ENCODE assay signal across 11 cellular contexts in the genomic region with DNA sequence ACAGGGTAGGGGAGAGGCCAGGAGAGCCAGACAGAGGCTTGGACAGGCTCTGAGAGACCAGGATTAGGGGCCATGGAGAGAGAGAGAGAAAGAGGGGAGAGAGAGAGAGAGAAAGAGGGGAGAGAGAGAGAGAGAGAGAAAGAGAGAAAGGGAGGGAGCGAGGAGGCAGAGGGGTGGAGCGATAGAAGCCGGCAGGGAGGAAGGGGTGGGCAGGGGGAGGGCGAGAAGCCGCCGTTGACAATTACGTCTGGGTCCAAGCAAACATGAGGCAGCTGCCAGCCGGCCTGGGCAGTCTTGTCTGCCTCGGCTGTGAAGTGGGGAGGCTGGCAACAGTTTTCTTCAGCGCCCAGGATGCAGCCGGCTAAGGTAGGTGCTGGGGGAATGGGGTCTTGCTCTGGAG. TPM values are rescaled to one million over a fixed set of nuclear protein-coding genes. Genes with fewer than 3 reads are reported as not detected.
DNase-seq lines count a peak whose midpoint lies in the region; ATAC-seq and TF ChIP-seq lines count a peak whose summit lies in the region.
"Had no signal": no experiment of that assay in that cellular context is flagged by ENCODE, and none has a peak within 500 bp of the region (broad histone marks: within the 10 kb centered on the region; RNA-seq: fewer than 3 reads in every experiment).

A gene (plus strand): TSS at position 260 of the 400 bp plus-strand sequence. CDS start 92 bp downstream, at position 352.

- peaks cover 76% of the 10 kb centered on the region for H3K27me3 ChIP-seq in left ventricle myocardium inferior (ENCODE audit: low read depth)
- H3K27me3 ChIP-seq in kidney epithelial cell (ENCODE audit: control insufficient read depth, insufficient read depth, low read length): peaks cover 21% of the 10 kb centered on the region
- H3K27me3 ChIP-seq in vagina: no peaks in the 10 kb centered on the region
- 0 out of 2 replicates have a peak, but pooled peaks cover 4% of the 10 kb centered on the region for H3K27me3 ChIP-seq in SJCRH30
- H3K27me3 ChIP-seq: BE2C had no signal

- H3K4me3 ChIP-seq in left ventricle myocardium inferior: peak within 1 kb of the TSS; percentile 39
- peak within 1 kb of the TSS; percentile 5 for H3K4me3 ChIP-seq in kidney epithelial cell (ENCODE audit: low read depth, low read length)
- peak within 1 kb of the TSS; percentile 40 for H3K4me3 ChIP-seq in vagina
- H3K4me3 ChIP-seq in SJCRH30: no peak within 1 kb of the TSS

- H3K27ac Mint-ChIP-seq in WTC11: no peak within 1 kb of the TSS
- H3K27ac Mint-ChIP-seq: stimulated activated memory B cell treated with anti-CD40 and anti-IgM and Interleukin-4, amounts not matched to agents 10 μg/mL and 1 μg/mL and 100 μg/mL, for 72 hours had no signal

- intact Hi-C loops in left ventricle myocardium inferior (cut with micrococcal nuclease) (no loop called here), cardiac septum (cut with DNase I) (no loop called here), vagina (cut with DNase I) (no loop called here)

- H3K27ac ChIP-seq in left ventricle myocardium inferior (replicated peaks) (no peak within 1 kb of the TSS), vagina (peak within 1 kb of the TSS; percentile 17), SJCRH30 (no peak within 1 kb of the TSS)

- peaks cover 11% of the 10 kb centered on the region for H3K4me1 Mint-ChIP-seq in WTC11

- H3K9me3 Mint-ChIP-seq in WTC11: peaks cover 3% of the 10 kb centered on the region; the same call in 1 of the 2 replicates

- peak within 1 kb of the TSS; percentile 48 for H3K4me3 Mint-ChIP-seq in WTC11
- H3K4me3 Mint-ChIP-seq: stimulated activated memory B cell treated with anti-CD40 and anti-IgM and Interleukin-4, amounts not matched to agents 10 μg/mL and 1 μg/mL and 100 μg/mL, for 72 hours had no signal

- TF ChIP-seq CTCF in left ventricle myocardium inferior (IDR thresholded peaks at IDR 0.05; ENCODE audit: borderline replicate concordance) (no peak), WTC11 (IDR thresholded peaks at IDR 0.05) (no peak), kidney epithelial cell (IDR thresholded peaks at IDR 0.05; ENCODE audit: insufficient read depth, low read length, poor library complexity, severe bottlenecking) (no peak), vagina (IDR thresholded peaks at IDR 0.05) (no peak)

- H3K36me3 Mint-ChIP-seq in WTC11: peaks cover 4% of the 10 kb centered on the region; the same call in 1 of the 2 replicates
- H3K36me3 Mint-ChIP-seq: stimulated activated memory B cell treated with anti-CD40 and anti-IgM and Interleukin-4, amounts not matched to agents 10 μg/mL and 1 μg/mL and 100 μg/mL, for 72 hours had no signal

- H3K4me1 ChIP-seq in left ventricle myocardium inferior (no peaks in the 10 kb centered on the region), vagina (peaks cover 7% of the 10 kb centered on the region), SJCRH30 (no peaks in the 10 kb centered on the region)
- H3K4me1 ChIP-seq: BE2C had no signal

- POLR2A ChIA-PET in WTC11 (lab: Charles Lee): interaction anchor here (1.0 kb wide), 1 partner anchor 19 kb away, joined by 3 read pairs; no protein-coding TSS in a partner anchor

- no peak for DNase-seq in left ventricle myocardium inferior
- DNase-seq in cardiac septum (ENCODE audit: low spot score): no peak
- DNase-seq in WTC11 (ENCODE audit: low spot score): peak; percentile 33
- no peak for DNase-seq in kidney epithelial cell (ENCODE audit: low read depth)
- no peak for DNase-seq in vagina (ENCODE audit: extremely low spot score in 2 of 2)
- no peak for DNase-seq in activated naive CD4-positive, alpha-beta T cell (lab: John Stamatoyannopoulos, UW)
- DNase-seq in hepatic stellate cell (ENCODE audit: low spot score): no peak
- no peak for DNase-seq in SJCRH30
- DNase-seq: BE2C; central memory CD4-positive, alpha-beta T cell had no signal

- ATAC-seq in WTC11: peak; percentile 68
- ATAC-seq: stimulated activated memory B cell treated with anti-CD40 and anti-IgM and Interleukin-4, amounts not matched to agents 10 μg/mL and 1 μg/mL and 100 μg/mL, for 72 hours had no signal

- H3K36me3 ChIP-seq in left ventricle myocardium inferior: no peaks in the 10 kb centered on the region
- H3K36me3 ChIP-seq in kidney epithelial cell (ENCODE audit: control insufficient read depth, insufficient read depth, low read length): no peaks in the 10 kb centered on the region
- H3K36me3 ChIP-seq in vagina: no peaks in the 10 kb centered on the region
- H3K36me3 ChIP-seq in SJCRH30: no peaks in the 10 kb centered on the region
- H3K36me3 ChIP-seq: BE2C had no signal

- CTCF ChIA-PET in WTC11 (lab: Charles Lee): interaction anchor here (0.5 to 4.5 kb wide), 4 partner anchors 8 to 294 kb away, joined by 3 to 49 read pairs (median 4); no protein-coding TSS in a partner anchor

- H3K9me3 ChIP-seq in left ventricle myocardium inferior (replicated peaks) (peaks cover 4% of the 10 kb centered on the region), vagina (no peaks in the 10 kb centered on the region), SJCRH30 (replicated peaks) (no peaks in the 10 kb centered on the region)
- H3K9me3 ChIP-seq: BE2C had no signal

- no peaks in the 10 kb centered on the region; the same call in 1 of the 2 replicates for H3K27me3 Mint-ChIP-seq in WTC11 (ENCODE audit: low read depth)

- no peak for TF ChIP-seq POLR2A in vagina (IDR thresholded peaks at IDR 0.05)

TF ChIP-seq in WTC11, 78 proteins besides CTCF, POLR2A, EP300 and RAD21 (continues in another document):
- TF ChIP-seq, protein P1, sequence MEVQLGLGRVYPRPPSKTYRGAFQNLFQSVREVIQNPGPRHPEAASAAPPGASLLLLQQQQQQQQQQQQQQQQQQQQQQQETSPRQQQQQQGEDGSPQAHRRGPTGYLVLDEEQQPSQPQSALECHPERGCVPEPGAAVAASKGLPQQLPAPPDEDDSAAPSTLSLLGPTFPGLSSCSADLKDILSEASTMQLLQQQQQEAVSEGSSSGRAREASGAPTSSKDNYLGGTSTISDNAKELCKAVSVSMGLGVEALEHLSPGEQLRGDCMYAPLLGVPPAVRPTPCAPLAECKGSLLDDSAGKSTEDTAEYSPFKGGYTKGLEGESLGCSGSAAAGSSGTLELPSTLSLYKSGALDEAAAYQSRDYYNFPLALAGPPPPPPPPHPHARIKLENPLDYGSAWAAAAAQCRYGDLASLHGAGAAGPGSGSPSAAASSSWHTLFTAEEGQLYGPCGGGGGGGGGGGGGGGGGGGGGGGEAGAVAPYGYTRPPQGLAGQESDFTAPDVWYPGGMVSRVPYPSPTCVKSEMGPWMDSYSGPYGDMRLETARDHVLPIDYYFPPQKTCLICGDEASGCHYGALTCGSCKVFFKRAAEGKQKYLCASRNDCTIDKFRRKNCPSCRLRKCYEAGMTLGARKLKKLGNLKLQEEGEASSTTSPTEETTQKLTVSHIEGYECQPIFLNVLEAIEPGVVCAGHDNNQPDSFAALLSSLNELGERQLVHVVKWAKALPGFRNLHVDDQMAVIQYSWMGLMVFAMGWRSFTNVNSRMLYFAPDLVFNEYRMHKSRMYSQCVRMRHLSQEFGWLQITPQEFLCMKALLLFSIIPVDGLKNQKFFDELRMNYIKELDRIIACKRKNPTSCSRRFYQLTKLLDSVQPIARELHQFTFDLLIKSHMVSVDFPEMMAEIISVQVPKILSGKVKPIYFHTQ (CRISPR knock-in tag; IDR thresholded peaks at IDR 0.05): no peak
- no peak for TF ChIP-seq ZNF671 (CRISPR knock-in tag; IDR thresholded peaks at IDR 0.05)
- TF ChIP-seq, protein P2, sequence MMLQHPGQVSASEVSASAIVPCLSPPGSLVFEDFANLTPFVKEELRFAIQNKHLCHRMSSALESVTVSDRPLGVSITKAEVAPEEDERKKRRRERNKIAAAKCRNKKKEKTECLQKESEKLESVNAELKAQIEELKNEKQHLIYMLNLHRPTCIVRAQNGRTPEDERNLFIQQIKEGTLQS (CRISPR knock-in tag; conservative IDR thresholded peaks at IDR 0.05): no peak
- TF ChIP-seq, protein P3, sequence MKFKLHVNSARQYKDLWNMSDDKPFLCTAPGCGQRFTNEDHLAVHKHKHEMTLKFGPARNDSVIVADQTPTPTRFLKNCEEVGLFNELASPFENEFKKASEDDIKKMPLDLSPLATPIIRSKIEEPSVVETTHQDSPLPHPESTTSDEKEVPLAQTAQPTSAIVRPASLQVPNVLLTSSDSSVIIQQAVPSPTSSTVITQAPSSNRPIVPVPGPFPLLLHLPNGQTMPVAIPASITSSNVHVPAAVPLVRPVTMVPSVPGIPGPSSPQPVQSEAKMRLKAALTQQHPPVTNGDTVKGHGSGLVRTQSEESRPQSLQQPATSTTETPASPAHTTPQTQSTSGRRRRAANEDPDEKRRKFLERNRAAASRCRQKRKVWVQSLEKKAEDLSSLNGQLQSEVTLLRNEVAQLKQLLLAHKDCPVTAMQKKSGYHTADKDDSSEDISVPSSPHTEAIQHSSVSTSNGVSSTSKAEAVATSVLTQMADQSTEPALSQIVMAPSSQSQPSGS (CRISPR knock-in tag; IDR thresholded peaks at IDR 0.05; ENCODE audit: borderline replicate concordance, low read depth): no peak
- TF ChIP-seq NR1H2 (CRISPR knock-in tag; IDR thresholded peaks at IDR 0.05): no peak
- TF ChIP-seq, protein P4, sequence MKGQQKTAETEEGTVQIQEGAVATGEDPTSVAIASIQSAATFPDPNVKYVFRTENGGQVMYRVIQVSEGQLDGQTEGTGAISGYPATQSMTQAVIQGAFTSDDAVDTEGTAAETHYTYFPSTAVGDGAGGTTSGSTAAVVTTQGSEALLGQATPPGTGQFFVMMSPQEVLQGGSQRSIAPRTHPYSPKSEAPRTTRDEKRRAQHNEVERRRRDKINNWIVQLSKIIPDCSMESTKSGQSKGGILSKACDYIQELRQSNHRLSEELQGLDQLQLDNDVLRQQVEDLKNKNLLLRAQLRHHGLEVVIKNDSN (CRISPR knock-in tag; IDR thresholded peaks at IDR 0.05): no peak

RNA-seq across cellular contexts. Expression of the gene that starts here (rescaled TPM):
- total RNA-seq in left ventricle myocardium inferior (4.6 TPM), cardiac septum (6.5 TPM), WTC11 (2021) (2.1 to 3.3 TPM (median 3.1 TPM) in 3 replicates), kidney epithelial cell (5.1 and 7.2 TPM in 2 replicates), vagina (27.5 TPM)
- not detected in 2 replicates for total RNA-seq in SJCRH30 (2014; rRNA removed; shearing (Covaris generic))
